In the genomic region with DNA sequence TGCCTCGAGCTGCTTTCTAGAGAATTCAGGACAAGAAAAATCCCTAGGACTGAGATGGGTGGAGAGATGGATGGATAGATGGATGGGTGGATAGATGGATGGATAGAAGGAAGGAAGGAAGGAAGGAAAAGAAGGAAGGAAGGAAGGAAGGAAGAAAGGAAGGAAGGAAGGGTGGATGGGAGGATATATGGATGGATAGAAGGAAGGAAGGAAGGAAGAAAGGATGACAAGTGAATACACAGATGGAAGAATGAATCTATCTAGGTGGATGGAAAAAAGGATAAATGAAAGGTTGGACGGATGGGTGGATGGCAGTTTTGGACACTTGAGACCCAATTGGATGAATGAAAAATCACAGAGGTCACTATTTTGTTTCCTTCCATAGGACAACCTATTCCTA, we compare ENCODE assay signal across 35 cellular contexts.
"Had no signal": no experiment of that assay in that cellular context is flagged by ENCODE, and none has a peak within 500 bp of the region (broad histone marks: within the 10 kb centered on the region; RNA-seq: fewer than 3 reads in every experiment).

No MANE protein-coding gene starts in this region.

- H3K4me2 ChIP-seq: KMS-11 had no signal

- H3K36me3 ChIP-seq: MG63 had no signal

- H3K9ac ChIP-seq: KMS-11 had no signal

- H3K9me3 ChIP-seq: MG63 had no signal

- H3K4me3 ChIP-seq: MG63 had no signal

- H3K27me3 ChIP-seq: MG63 had no signal

- DNase-seq: Karpas-422, Kasumi-1, MG63, MM.1S, MV-4-11, NCI-H1048, NCI-H1092, NCI-H1092 treated with DMSO at 0.1 percent for 48 hours, NCI-H1105, NCI-H1105 treated with DMSO at 0.1 percent for 48 hours, NCI-H1417, NCI-H1417 treated with DMSO at 0.1 percent for 48 hours, NCI-H1436, NCI-H1436 treated with DMSO at 0.1 percent for 48 hours, NCI-H146, NCI-H1694, NCI-H1694 treated with DMSO at 0.1 percent for 48 hours, NCI-H187, NCI-H187 treated with DMSO at 0.1 percent for 48 hours, NCI-H1930, NCI-H2029, NCI-H2029 treated with DMSO at 0.1 percent for 48 hours, NCI-H2081, NCI-H2081 treated with DMSO at 0.1 percent for 48 hours, NCI-H2107, NCI-H2171, NCI-H2171 treated with DMSO at 0.1 percent for 48 hours, NCI-H2227 treated with DMSO at 0.1 percent for 48 hours, NCI-H226, NCI-H345, NCI-H446, NCI-H446 treated with DMSO at 0.1 percent for 48 hours, NCI-H510A, NCI-H510A treated with DMSO at 0.1 percent for 48 hours had no signal

- H3K27ac ChIP-seq: KMS-11 had no signal
